10 cellular contexts compared by ENCODE assay signal in genomic region chr2:96146151-96146880, GRCh38. TPM values are rescaled to one million over a fixed set of nuclear protein-coding genes. Genes with fewer than 3 reads are reported as not detected.
DNase-seq lines count a peak whose midpoint lies in the region; ATAC-seq, FAIRE-seq and TF ChIP-seq lines count a peak whose summit lies in the region.
"Had no signal": no experiment of that assay in that cellular context is flagged by ENCODE, and none has a peak within 500 bp of the region (broad histone marks: within the 10 kb centered on the region; RNA-seq: fewer than 3 reads in every experiment).

No MANE protein-coding gene starts in this region.

- no peaks in the 10 kb centered on the region for H3K9me3 Mint-ChIP-seq in activated naive CD4-positive, alpha-beta T cell treated with anti-CD3 and anti-CD28 coated beads, Interleukin-2, amount 50 U/mL, for 24 hours

- peaks cover 0 to 15% of the 10 kb centered on the region in 2 donors for H3K4me1 ChIP-seq in lung (ENCODE audit: control insufficient read depth in 2 of 2, insufficient read depth in 2 of 2, low read length in 2 of 2)

- peak overlapping the region; percentile 99 for H3K27ac Mint-ChIP-seq in activated naive CD4-positive, alpha-beta T cell treated with anti-CD3 and anti-CD28 coated beads, Interleukin-2, amount 50 U/mL, for 24 hours

- H3K36me3 ChIP-seq in lung (ENCODE audit: control insufficient read depth in 2 of 2, insufficient read depth in 2 of 2, low read length in 2 of 2) (no peaks in the 10 kb centered on the region), MG63 (peaks cover 21% of the 10 kb centered on the region)

- H3K9me3 ChIP-seq in lung (ENCODE audit: control insufficient read depth in 2 of 2, insufficient read depth in 1 of 2, low read length in 1 of 2) (no peaks in the 10 kb centered on the region), MG63 (no peaks in the 10 kb centered on the region)

- H3K27me3 Mint-ChIP-seq in activated naive CD4-positive, alpha-beta T cell treated with anti-CD3 and anti-CD28 coated beads, Interleukin-2, amount 50 U/mL, for 24 hours = no peaks in the 10 kb centered on the region

- H3K4me1 Mint-ChIP-seq in activated naive CD4-positive, alpha-beta T cell treated with anti-CD3 and anti-CD28 coated beads, Interleukin-2, amount 50 U/mL, for 24 hours = peaks cover 57% of the 10 kb centered on the region

- H3K4me3 Mint-ChIP-seq in activated naive CD4-positive, alpha-beta T cell treated with anti-CD3 and anti-CD28 coated beads, Interleukin-2, amount 50 U/mL, for 24 hours = peak overlapping the region; percentile 86

- no peak for TF ChIP-seq CTCF in lung (IDR thresholded peaks at IDR 0.05; ENCODE audit: control extremely low read depth, extremely low read depth)

- H3K27me3 ChIP-seq in lung (ENCODE audit: control insufficient read depth, insufficient read depth) (no peaks in the 10 kb centered on the region), MG63 (no peaks in the 10 kb centered on the region)

- no peak overlapping the region for H3K4me3 ChIP-seq in lung
- no peak overlapping the region for H3K4me3 ChIP-seq in MG63

- DNase-seq in GM18507 (ENCODE audit: extremely low spot score, insufficient read length, low read depth) = peak; percentile 70
- peak; percentile 63 for DNase-seq in SKM-1 (lab: John Stamatoyannopoulos, UW; ENCODE audit: unreplicated experiment)
- peak; percentile 58 for DNase-seq in lung (ENCODE audit: low spot score)
- peak; percentile 94 for DNase-seq in stimulated activated CD8-positive, alpha-beta memory T cell treated with anti-CD3 and anti-CD28 coated beads, Interleukin-4, amount 100 ng/mL, for 48 hours
- DNase-seq in MG63 = no peak
- no peak for DNase-seq in NCI-H82 (lab: John Stamatoyannopoulos, UW)

- 27 to 63% methylated on average over 19 to 20 of the region's 20 CpGs for WGBS in lung, 2 donors

- FAIRE-seq in GM18507 (lab: Jason Lieb, UNC) = peak; percentile 90

- H3K36me3 Mint-ChIP-seq in activated naive CD4-positive, alpha-beta T cell treated with anti-CD3 and anti-CD28 coated beads, Interleukin-2, amount 50 U/mL, for 24 hours = peaks cover 19% of the 10 kb centered on the region

- peak; percentile 27 for ATAC-seq in HG02870 (IDR thresholded peaks at IDR 0.05; ENCODE audit: unreplicated experiment)
- no peak for ATAC-seq in lung (ENCODE audit: insufficient read depth, low FRiP score)

- H3K27ac ChIP-seq in lung (ENCODE audit: low read depth in 1 of 2, low read length in 1 of 2) = peak overlapping the region in 1 of 2 donors; percentile 49

RNA-seq across cellular contexts. Expression of gene DUSP2, which starts 1.1 kb away (rescaled TPM):
- 1 to 10 TPM; 4.4 to 7.3 TPM for total RNA-seq in lung
- 10 to 100 TPM in 1 of 2 donors, 1 to 10 TPM in 1; 3.5 to 33.6 TPM for polyA plus RNA-seq in lung
- 4.9 and 8.7 TPM in 2 replicates for total RNA-seq in MG63 (2014; rRNA removed; shearing (Covaris generic); ENCODE audit: low replicate concordance)

RNA-seq across cellular contexts. Expression of gene ASTL, which starts 8.0 kb away (rescaled TPM):
- total RNA-seq in lung = not detected
- under 1 TPM; 0.14 to 0.34 TPM for polyA plus RNA-seq in lung
- total RNA-seq in MG63 (2014; rRNA removed; shearing (Covaris generic); ENCODE audit: low replicate concordance) = not detected in 2 replicates
- total RNA-seq: NCI-H460, pulmonary artery endothelial cell had no signal

RNA-seq across cellular contexts. Expression of gene ADRA2B, which starts 29.9 kb away (rescaled TPM):
- under 1 TPM; 0.21 to 0.88 TPM for total RNA-seq in lung
- polyA plus RNA-seq in lung = under 1 TPM; 0.25 to 0.31 TPM
- 0.03 TPM in 1 of 2 replicates, not detected in the other for total RNA-seq in MG63 (2014; rRNA removed; shearing (Covaris generic); ENCODE audit: low replicate concordance)
- total RNA-seq: NCI-H460, pulmonary artery endothelial cell had no signal

Comparison
In these comparisons a context has a peak if more than half of its experiments do, and no peak if none do; other contexts are left out.
1. DNase-seq: peak in GM18507 (single experiment), SKM-1 (single experiment), lung (single experiment) and stimulated activated CD8-positive, alpha-beta memory T cell treated with anti-CD3 and anti-CD28 coated beads, Interleukin-4, amount 100 ng/mL, for 48 hours (single experiment); none in MG63 (single experiment) and NCI-H82 (single experiment).